15 cellular contexts compared by ENCODE assay signal in the genomic region with DNA sequence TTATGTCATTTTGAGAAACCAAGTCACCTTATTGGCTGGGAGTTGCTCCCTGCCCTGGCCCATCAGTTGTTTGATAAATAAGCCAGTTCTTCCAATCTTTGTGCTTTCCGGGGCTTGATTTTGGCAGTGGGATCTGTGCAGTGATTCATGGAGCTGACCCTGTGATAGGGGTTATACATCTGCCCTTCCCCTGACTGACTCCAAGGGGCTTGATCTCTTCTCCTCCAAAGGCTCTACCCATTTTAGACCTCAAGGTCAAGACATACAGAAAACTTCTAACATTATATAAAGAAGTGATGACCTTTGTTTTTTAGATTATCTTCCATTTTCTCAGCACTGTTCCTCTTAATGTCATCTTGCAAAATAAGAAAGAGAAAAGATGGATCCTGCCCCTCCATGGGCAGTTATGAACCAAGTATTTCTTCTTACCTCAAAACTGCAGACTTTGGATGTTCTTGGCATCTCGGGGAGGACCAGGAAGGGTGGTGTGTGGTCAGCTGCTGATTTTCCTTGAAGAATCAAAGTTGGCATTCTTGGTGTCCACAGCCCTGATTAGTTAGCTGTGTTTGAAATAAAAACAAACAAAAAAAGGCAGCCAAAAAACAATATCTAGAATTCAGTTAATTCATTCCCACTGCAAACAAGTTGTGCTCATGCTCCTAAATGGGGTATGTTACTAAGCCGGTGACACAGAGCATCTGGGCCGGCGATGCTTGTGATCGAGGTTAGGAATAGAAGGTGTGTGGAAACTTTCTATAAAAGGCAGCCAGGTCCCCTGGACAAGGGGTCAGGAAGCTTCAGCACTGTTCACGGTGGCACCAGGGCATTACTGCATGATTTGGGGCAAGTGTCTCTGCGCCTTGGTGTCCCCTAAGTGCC.
A peak's percentile ranks its signal among the peaks of the same experiment; 100 is the strongest.
DNase-seq lines count a peak whose midpoint lies in the region; ATAC-seq and TF ChIP-seq lines count a peak whose summit lies in the region.
"Had no signal": no experiment of that assay in that cellular context is flagged by ENCODE, and none has a peak within 500 bp of the region (broad histone marks: within the 10 kb centered on the region; RNA-seq: fewer than 3 reads in every experiment).

No MANE protein-coding gene starts in this region.

- H3K9ac ChIP-seq in fibroblast of lung (ENCODE audit: insufficient read depth, low read length) (no peak overlapping the region), neural progenitor cell (no peak overlapping the region)

- TF ChIP-seq POLR2A in adrenal gland (IDR thresholded peaks at IDR 0.05) (no peak), transverse colon (IDR thresholded peaks at IDR 0.05) (no peak)

- no peaks in the 10 kb centered on the region for H3K27me3 Mint-ChIP-seq in osteocyte (ENCODE audit: unreplicated experiment)
- H3K27me3 Mint-ChIP-seq in neural progenitor cell (ENCODE audit: insufficient read depth, low read depth) = peaks cover 2% of the 10 kb centered on the region
- H3K27me3 Mint-ChIP-seq: stimulated activated naive B cell treated with anti-CD40 and anti-IgM and Interleukin-4, amounts not matched to agents 10 μg/mL and 1 μg/mL and 100 μg/mL, for 72 hours had no signal

- H3K36me3 ChIP-seq in adrenal gland (replicated peaks in 1 of 2) = no peaks in the 10 kb centered on the region
- no peaks in the 10 kb centered on the region for H3K36me3 ChIP-seq in fibroblast of lung (ENCODE audit: control insufficient read depth, insufficient read depth, low read length)
- no peaks in the 10 kb centered on the region for H3K36me3 ChIP-seq in transverse colon
- no peaks in the 10 kb centered on the region for H3K36me3 ChIP-seq in neural progenitor cell

- H4K20me1 ChIP-seq in fibroblast of lung (ENCODE audit: control insufficient read depth, extremely low read depth, insufficient read depth, low read length) (no peaks in the 10 kb centered on the region), neural progenitor cell (ENCODE audit: low read depth) (no peaks in the 10 kb centered on the region)

- H3K36me3 Mint-ChIP-seq in osteocyte (ENCODE audit: unreplicated experiment) (no peaks in the 10 kb centered on the region), neural progenitor cell (no peaks in the 10 kb centered on the region)
- H3K36me3 Mint-ChIP-seq: CD8-positive, alpha-beta T cell had no signal

- H3K4me1 ChIP-seq in adrenal gland (replicated peaks in 1 of 2) (peaks cover 24 to 38% of the 10 kb centered on the region in 2 donors), fibroblast of lung (ENCODE audit: control insufficient read depth, extremely low read depth, insufficient read depth, low read length) (peaks cover 43% of the 10 kb centered on the region), transverse colon (peaks cover 0 to 50% (median 15%) of the 10 kb centered on the region in 4 donors), neural progenitor cell (peaks cover 16% of the 10 kb centered on the region)

- DNase-seq in adrenal gland (peak in 2 of 7 donors; percentile 25 to 34), fibroblast of lung (ENCODE audit: low read depth in 2 of 2) (peak; percentile 31 to 43), osteocyte (ENCODE audit: extremely low spot score, unreplicated experiment) (no peak), transverse colon (no peak), neural progenitor cell (ENCODE audit: low spot score) (no peak), DMS53 (lab: John Stamatoyannopoulos, UW) (no peak), DMS 273 treated with DMSO at 0.1 percent for 48 hours (lab: John Stamatoyannopoulos, UW) (no peak)
- DNase-seq: activated CD8-positive, alpha-beta memory T cell treated with anti-CD3 and anti-CD28 coated beads for 24 hours; CD8-positive, alpha-beta T cell; NCI-H1417 treated with DMSO at 0.1 percent for 48 hours; NCI-H524; RPMI8226; stimulated activated CD4-positive, alpha-beta T cell treated with anti-CD3 and anti-CD28 coated beads, Interleukin-2, amount 100 ng/mL, for 48 hours; stimulated activated naive B cell treated with anti-CD40 and anti-IgM and Interleukin-4, amounts not matched to agents 10 μg/mL and 1 μg/mL and 100 μg/mL, for 72 hours had no signal

- no peak for ATAC-seq in GM18909 (IDR thresholded peaks at IDR 0.05; ENCODE audit: poor library complexity, unreplicated experiment)
- ATAC-seq: CD8-positive, alpha-beta T cell; stimulated activated naive B cell treated with anti-CD40 and anti-IgM and Interleukin-4, amounts not matched to agents 10 μg/mL and 1 μg/mL and 100 μg/mL, for 72 hours had no signal

- H3K27ac ChIP-seq in adrenal gland (peak overlapping the region in 4 of 5 donors; percentile 71 to 91 (median 90)), fibroblast of lung (ENCODE audit: insufficient read depth, low read length) (peak overlapping the region; percentile 67), transverse colon (peak overlapping the region; percentile 71 to 80 (median 78)), neural progenitor cell (no peak overlapping the region)

- intact Hi-C loops in adrenal gland (cut with DNase I) (no loop called here), transverse colon (cut with DNase I; ENCODE audit: low total_unique reads) (no loop called here)

- no peak for TF ChIP-seq CTCF in adrenal gland (IDR thresholded peaks at IDR 0.05)
- TF ChIP-seq CTCF in fibroblast of lung (conservative IDR thresholded peaks at IDR 0.05 in 1 of 2, IDR thresholded peaks at IDR 0.05 in 1 of 2; ENCODE audit: low read depth in 1 of 2, low read length in 2 of 2) = no peak
- TF ChIP-seq CTCF in osteocyte (IDR thresholded peaks at IDR 0.05) = no peak
- TF ChIP-seq CTCF in transverse colon (IDR thresholded peaks at IDR 0.05) = no peak
- no peak for TF ChIP-seq CTCF in neural progenitor cell (IDR thresholded peaks at IDR 0.05)

- peaks cover 72% of the 10 kb centered on the region for H3K79me2 ChIP-seq in fibroblast of lung (ENCODE audit: control insufficient read depth, insufficient read depth, low read length)
- H3K79me2 ChIP-seq in neural progenitor cell (ENCODE audit: low read depth) = no peaks in the 10 kb centered on the region

- H3K9me3 Mint-ChIP-seq in osteocyte (ENCODE audit: unreplicated experiment) (no peaks in the 10 kb centered on the region), neural progenitor cell (no peaks in the 10 kb centered on the region)
- H3K9me3 Mint-ChIP-seq: CD8-positive, alpha-beta T cell; stimulated activated naive B cell treated with anti-CD40 and anti-IgM and Interleukin-4, amounts not matched to agents 10 μg/mL and 1 μg/mL and 100 μg/mL, for 72 hours had no signal

- H3K4me2 ChIP-seq in fibroblast of lung (ENCODE audit: extremely low read depth, insufficient read depth, low read length) = peak overlapping the region; percentile 51
- no peak overlapping the region for H3K4me2 ChIP-seq in neural progenitor cell

- no peaks in the 10 kb centered on the region for H3F3A ChIP-seq in neural progenitor cell (ENCODE audit: low read depth)

- H2AFZ ChIP-seq in fibroblast of lung (ENCODE audit: low read length) = no peak overlapping the region
- H2AFZ ChIP-seq in neural progenitor cell (replicated peaks) = no peak overlapping the region

- H3K4me1 Mint-ChIP-seq in osteocyte (ENCODE audit: unreplicated experiment) = peaks cover 56% of the 10 kb centered on the region
- H3K4me1 Mint-ChIP-seq in neural progenitor cell = peaks cover 22% of the 10 kb centered on the region

- H3K9me3 ChIP-seq in adrenal gland (replicated peaks in 1 of 3) (no peaks in the 10 kb centered on the region), fibroblast of lung (ENCODE audit: control insufficient read depth, insufficient read depth, low read depth, low read length) (no peaks in the 10 kb centered on the region), transverse colon (no peaks in the 10 kb centered on the region), neural progenitor cell (ENCODE audit: low read depth) (no peaks in the 10 kb centered on the region)

- peak overlapping the region; percentile 95 for H3K27ac Mint-ChIP-seq in osteocyte (ENCODE audit: unreplicated experiment)
- no peak overlapping the region for H3K27ac Mint-ChIP-seq in neural progenitor cell
- H3K27ac Mint-ChIP-seq: CD8-positive, alpha-beta T cell; stimulated activated naive B cell treated with anti-CD40 and anti-IgM and Interleukin-4, amounts not matched to agents 10 μg/mL and 1 μg/mL and 100 μg/mL, for 72 hours had no signal

- H3K27me3 ChIP-seq in adrenal gland = no peaks in the 10 kb centered on the region
- H3K27me3 ChIP-seq in fibroblast of lung (ENCODE audit: control insufficient read depth, insufficient read depth, low read length) = no peaks in the 10 kb centered on the region
- H3K27me3 ChIP-seq in transverse colon = no peaks in the 10 kb centered on the region
- no peaks in the 10 kb centered on the region for H3K27me3 ChIP-seq in neural progenitor cell

- H3K4me3 ChIP-seq in adrenal gland (peak overlapping the region in 1 of 4 donors; percentile 11), fibroblast of lung (replicated peaks in 1 of 4; ENCODE audit: control extremely low read depth in 1 of 4, insufficient read depth in 1 of 4, low read depth in 3 of 4, low read length in 4 of 4) (no peak overlapping the region), transverse colon (no peak overlapping the region), neural progenitor cell (no peak overlapping the region)

- in situ Hi-C loops in transverse colon (cut with MboI; ENCODE audit: low pct_ligation_motif_present in 1 of 4, low pct_unique_long_range_greater_than_20kb in 1 of 4, low sequenced_read_pairs in 3 of 4) = loop anchor here in 1 of 4 donors (10.0 kb wide), 1 partner anchor 112 kb away; no protein-coding TSS in a partner anchor

- no peak for TF ChIP-seq EP300 in transverse colon (IDR thresholded peaks at IDR 0.05; ENCODE audit: low read depth)

- WGBS in adrenal gland, 4 donors = 61 to 77% (median 67%) methylated on average over 8 of the region's 8 CpGs
- 64 to 68% methylated on average over 5 to 8 of the region's 8 CpGs for WGBS in transverse colon (ENCODE audit: low coverage in 1 of 2), 2 donors

- no peak overlapping the region for H3K4me3 Mint-ChIP-seq in osteocyte (ENCODE audit: unreplicated experiment)
- H3K4me3 Mint-ChIP-seq in neural progenitor cell = no peak overlapping the region
- H3K4me3 Mint-ChIP-seq: CD8-positive, alpha-beta T cell; stimulated activated naive B cell treated with anti-CD40 and anti-IgM and Interleukin-4, amounts not matched to agents 10 μg/mL and 1 μg/mL and 100 μg/mL, for 72 hours had no signal

Comparison
In these comparisons a context has a peak if more than half of its experiments do, and no peak if none do; other contexts are left out.
1. DNase-seq: peak in fibroblast of lung (2 of 2); none in osteocyte (single experiment), transverse colon (single experiment), neural progenitor cell (single experiment), DMS53 (single experiment) and DMS 273 treated with DMSO at 0.1 percent for 48 hours (single experiment).